Comparison of ENCODE assay signal across 17 cellular contexts in genomic region chr17:74126179-74126900, GRCh38.
"Had no signal": no experiment of that assay in that cellular context is flagged by ENCODE, and none has a peak within 500 bp of the region (broad histone marks: within the 10 kb centered on the region; RNA-seq: fewer than 3 reads in every experiment).

No MANE protein-coding gene starts in this region.

- FAIRE-seq: colon, endothelial cell of umbilical vein, islet of Langerhans had no signal

- H3K27me3 ChIP-seq: cardiac muscle cell, neural progenitor cell, ovary, testis had no signal

- ATAC-seq: activated T-cell treated with anti-CD3 and anti-CD28 coated beads, Interleukin-2, amount 50 U/mL, for 72 hours had no signal

- H3K4me3 Mint-ChIP-seq: activated CD4-positive, alpha-beta memory T cell treated with anti-CD3 and anti-CD28 coated beads for 36 hours; activated naive CD4-positive, alpha-beta T cell treated with anti-CD3 and anti-CD28 coated beads, Interleukin-2, amount 10 ng/mL, durations not matched to agents 7 days and 5 days; activated T-cell treated with anti-CD3 and anti-CD28 coated beads, Interleukin-2, amount 50 U/mL, for 72 hours; memory B cell; stimulated activated naive CD8-positive, alpha-beta T cell treated with anti-CD3 and anti-CD28 coated beads, Interleukin-15, Interleukin-2, amounts not matched to agents 100 ng/mL and 50 ng/mL, for 24 hours had no signal

- H3K27ac ChIP-seq: cardiac muscle cell, left ventricle myocardium inferior, neural progenitor cell, ovary, testis had no signal

- H3K9me3 Mint-ChIP-seq: activated CD4-positive, alpha-beta memory T cell treated with anti-CD3 and anti-CD28 coated beads for 36 hours; activated naive CD4-positive, alpha-beta T cell treated with anti-CD3 and anti-CD28 coated beads, Interleukin-2, amount 10 ng/mL, durations not matched to agents 7 days and 5 days; activated T-cell treated with anti-CD3 and anti-CD28 coated beads, Interleukin-2, amount 50 U/mL, for 72 hours; stimulated activated naive CD8-positive, alpha-beta T cell treated with anti-CD3 and anti-CD28 coated beads, Interleukin-15, Interleukin-2, amounts not matched to agents 100 ng/mL and 50 ng/mL, for 24 hours had no signal

- H3K4me1 Mint-ChIP-seq: activated naive CD4-positive, alpha-beta T cell treated with anti-CD3 and anti-CD28 coated beads, Interleukin-2, amount 10 ng/mL, durations not matched to agents 7 days and 5 days had no signal

- DNase-seq: activated CD4-positive, alpha-beta memory T cell treated with anti-CD3 and anti-CD28 coated beads for 36 hours; activated CD4-positive, CD25-positive, alpha-beta regulatory T cell treated with anti-CD3 and anti-CD28 coated beads, Interleukin-2, amount 50 U/mL, for 72 hours; activated naive CD4-positive, alpha-beta T cell treated with anti-CD3 and anti-CD28 coated beads, Interleukin-2, amount 10 ng/mL, durations not matched to agents 7 days and 5 days; activated T-cell treated with anti-CD3 and anti-CD28 coated beads, Interleukin-2, amount 50 U/mL, for 72 hours; foreskin melanocyte; head of caudate nucleus; left ventricle myocardium inferior; ovary; stimulated activated CD4-positive, alpha-beta T cell treated with anti-CD3 and anti-CD28 coated beads, Interleukin-2, amount 100 ng/mL, for 48 hours; testis had no signal

- H3K27ac Mint-ChIP-seq: activated CD4-positive, alpha-beta memory T cell treated with anti-CD3 and anti-CD28 coated beads for 36 hours; activated naive CD4-positive, alpha-beta T cell treated with anti-CD3 and anti-CD28 coated beads, Interleukin-2, amount 10 ng/mL, durations not matched to agents 7 days and 5 days; activated T-cell treated with anti-CD3 and anti-CD28 coated beads, Interleukin-2, amount 50 U/mL, for 72 hours; memory B cell had no signal

- H3K9me3 ChIP-seq: ovary, testis had no signal

- H3K36me3 ChIP-seq: cardiac muscle cell, left ventricle myocardium inferior, neural progenitor cell, ovary had no signal

- H3K4me1 ChIP-seq: left ventricle myocardium inferior, neural progenitor cell, testis had no signal

- H3K9ac ChIP-seq: neural progenitor cell had no signal

- H3K36me3 Mint-ChIP-seq: activated CD4-positive, alpha-beta memory T cell treated with anti-CD3 and anti-CD28 coated beads for 36 hours; activated naive CD4-positive, alpha-beta T cell treated with anti-CD3 and anti-CD28 coated beads, Interleukin-2, amount 10 ng/mL, durations not matched to agents 7 days and 5 days; neural progenitor cell had no signal

- H3K4me3 ChIP-seq: cardiac muscle cell, left ventricle myocardium inferior, neural progenitor cell, ovary, testis had no signal
